1 cellular context compared by ENCODE assay signal in genomic region chr10:107425844-107426553, GRCh38.
TF ChIP-seq lines count a peak whose summit lies in the region.

No MANE protein-coding gene starts in this region.

TF ChIP-seq in GM23338, 12 proteins besides CTCF, POLR2A, EP300 and RAD21 (continued from another document):
- no peak for TF ChIP-seq REST (IDR thresholded peaks at IDR 0.05; ENCODE audit: unreplicated experiment)
- TF ChIP-seq ZNF331 (CRISPR knock-in tag; IDR thresholded peaks at IDR 0.05; ENCODE audit: low read depth), result no peak
- no peak for TF ChIP-seq CREB1 (CRISPR knock-in tag; IDR thresholded peaks at IDR 0.05; ENCODE audit: low read depth)
- TF ChIP-seq ZNF114 (CRISPR knock-in tag; IDR thresholded peaks at IDR 0.05), result no peak
- TF ChIP-seq JUNB (IDR thresholded peaks at IDR 0.05; ENCODE audit: unreplicated experiment), result no peak
- TF ChIP-seq STAT1 (IDR thresholded peaks at IDR 0.05; ENCODE audit: unreplicated experiment), result no peak
TF ChIP-seq in GM23338: peak in this region for 0.
